19 cellular contexts compared by ENCODE assay signal in the genomic region with DNA sequence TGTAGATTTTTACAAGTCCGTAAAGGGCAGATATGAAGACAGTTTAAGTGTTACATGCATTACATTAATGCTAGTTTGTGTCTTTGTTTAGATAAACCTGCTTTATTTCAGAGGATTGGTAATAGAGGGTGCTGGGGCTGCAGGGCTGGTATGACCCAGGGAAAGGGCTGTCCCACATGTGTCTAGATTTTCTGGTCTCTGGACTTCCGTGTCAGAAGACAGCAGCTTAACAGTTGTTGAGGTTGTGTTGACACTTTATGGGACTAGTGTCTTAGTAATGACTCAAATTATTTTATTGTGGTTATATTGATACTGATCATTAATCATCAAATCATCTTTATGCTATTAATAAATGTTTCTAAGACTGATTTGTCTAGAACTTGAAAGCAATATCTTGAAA.
"Had no signal": no experiment of that assay in that cellular context is flagged by ENCODE, and none has a peak within 500 bp of the region (broad histone marks: within the 10 kb centered on the region; RNA-seq: fewer than 3 reads in every experiment).

No MANE protein-coding gene starts in this region.

- H3K9me3 Mint-ChIP-seq: activated CD8-positive, alpha-beta T cell treated with anti-CD3 and anti-CD28 coated beads for 36 hours; activated naive CD4-positive, alpha-beta T cell treated with anti-CD3 and anti-CD28 coated beads, Interleukin-2, amount 10 ng/mL, durations not matched to agents 7 days and 5 days; neural crest cell; stimulated activated naive CD8-positive, alpha-beta T cell treated with anti-CD3 and anti-CD28 coated beads, Interleukin-15, amount 100 ng/mL, for 72 hours had no signal

- ATAC-seq: activated CD8-positive, alpha-beta T cell treated with anti-CD3 and anti-CD28 coated beads for 36 hours; stimulated activated naive CD8-positive, alpha-beta T cell treated with anti-CD3 and anti-CD28 coated beads, Interleukin-15, amount 100 ng/mL, for 72 hours had no signal

- H3K27ac Mint-ChIP-seq: activated naive CD4-positive, alpha-beta T cell treated with anti-CD3 and anti-CD28 coated beads, Interleukin-2, amount 10 ng/mL, durations not matched to agents 7 days and 5 days had no signal

- H3K9me3 ChIP-seq: adrenal gland, breast epithelium, left ventricle myocardium inferior, prostate gland, right atrium auricular region, suprapubic skin had no signal

- H3K27ac ChIP-seq: breast epithelium, coronary artery, left ventricle myocardium inferior, prostate gland, right atrium auricular region, suprapubic skin, WERI-Rb-1 had no signal

- H3K4me3 Mint-ChIP-seq: activated CD8-positive, alpha-beta T cell treated with anti-CD3 and anti-CD28 coated beads for 36 hours; activated naive CD4-positive, alpha-beta T cell treated with anti-CD3 and anti-CD28 coated beads, Interleukin-2, amount 10 ng/mL, durations not matched to agents 7 days and 5 days; neural crest cell; stimulated activated naive CD8-positive, alpha-beta T cell treated with anti-CD3 and anti-CD28 coated beads, Interleukin-15, amount 100 ng/mL, for 72 hours had no signal

- H3K27me3 ChIP-seq: adrenal gland, breast epithelium, right atrium auricular region, suprapubic skin had no signal

- H3K27me3 Mint-ChIP-seq: activated CD8-positive, alpha-beta T cell treated with anti-CD3 and anti-CD28 coated beads for 36 hours; activated naive CD4-positive, alpha-beta T cell treated with anti-CD3 and anti-CD28 coated beads, Interleukin-2, amount 10 ng/mL, durations not matched to agents 7 days and 5 days; stimulated activated naive CD8-positive, alpha-beta T cell treated with anti-CD3 and anti-CD28 coated beads, Interleukin-15, amount 100 ng/mL, for 72 hours had no signal

- H3K4me1 ChIP-seq: breast epithelium, prostate gland, right atrium auricular region had no signal

- H3K4me3 ChIP-seq: adrenal gland, breast epithelium, coronary artery, left ventricle myocardium inferior, prostate gland, right atrium auricular region, suprapubic skin had no signal

- H3K36me3 ChIP-seq: adrenal gland, breast epithelium, left ventricle myocardium inferior, prostate gland, right atrium auricular region, suprapubic skin, WERI-Rb-1 had no signal

- DNase-seq: activated CD4-positive, alpha-beta T cell treated with anti-CD3 and anti-CD28 coated beads for 48 hours; activated CD8-positive, alpha-beta T cell treated with anti-CD3 and anti-CD28 coated beads for 36 hours; activated naive CD4-positive, alpha-beta T cell treated with anti-CD3 and anti-CD28 coated beads, Interleukin-2, amount 10 ng/mL, durations not matched to agents 7 days and 5 days; activated T-cell treated with anti-CD3 and anti-CD28 coated beads, Interleukin-2, amount 50 U/mL, for 1 hour; adrenal gland; erythroblast; head of caudate nucleus; kidney; left ventricle myocardium inferior; mammary epithelial cell; stimulated activated naive CD8-positive, alpha-beta T cell treated with anti-CD3 and anti-CD28 coated beads, Interleukin-15, amount 100 ng/mL, for 72 hours; trophoblast cell; WERI-Rb-1 had no signal
